2 cellular contexts compared by ENCODE assay signal in the genomic region with DNA sequence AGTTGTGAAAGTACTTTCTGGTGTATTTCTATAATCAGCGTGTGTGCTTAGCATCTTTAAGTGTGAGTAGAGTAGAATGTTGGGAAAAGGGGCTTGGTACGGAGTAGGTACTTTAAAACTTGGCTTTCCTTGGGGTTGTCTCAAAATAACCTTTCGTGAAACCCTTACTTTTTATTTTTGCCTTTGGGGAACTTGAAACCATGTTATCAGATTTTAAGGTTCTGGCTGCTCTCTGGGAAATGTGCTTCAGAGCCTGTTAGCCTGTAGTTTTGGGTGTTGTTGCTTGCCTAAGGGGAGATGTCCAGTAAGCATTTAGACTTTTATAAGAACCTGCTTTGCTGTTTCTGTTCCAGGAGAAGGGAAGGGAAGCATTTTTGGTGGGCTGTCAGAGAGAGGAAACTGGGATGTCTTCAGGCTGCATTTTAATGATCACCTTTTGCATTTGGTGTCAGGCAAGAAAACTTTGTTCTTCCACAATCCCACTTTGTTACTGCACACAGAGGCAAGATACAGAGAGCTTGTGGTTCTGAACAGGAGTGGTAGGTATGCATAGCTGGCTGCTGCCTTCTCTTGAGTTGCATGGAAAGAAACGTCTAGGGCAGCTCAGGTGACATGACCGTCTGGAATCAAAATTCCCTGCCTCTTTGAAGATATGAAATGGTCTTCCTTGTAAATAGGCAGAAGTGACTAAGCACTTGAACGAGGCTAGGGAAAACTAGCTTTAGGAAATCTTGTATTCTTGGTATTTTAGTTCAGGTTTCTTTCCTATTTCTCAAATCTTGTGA.
TF ChIP-seq lines count a peak whose summit lies in the region.

No MANE protein-coding gene starts in this region.

TF ChIP-seq in GM12891, 5 proteins besides CTCF, POLR2A, EP300 and RAD21:
- TF ChIP-seq TAF1 (IDR thresholded peaks at IDR 0.05; ENCODE audit: low read depth, low read length) = no peak
- no peak for TF ChIP-seq POLR2AphosphoS5 (IDR thresholded peaks at IDR 0.05; ENCODE audit: low read depth, low read length)
- TF ChIP-seq PAX5 (IDR thresholded peaks at IDR 0.05; ENCODE audit: insufficient read depth, low read length, severe bottlenecking) = no peak
- TF ChIP-seq SPI1 (IDR thresholded peaks at IDR 0.05; ENCODE audit: low read depth, low read length) = no peak
- no peak for TF ChIP-seq POU2F2 (IDR thresholded peaks at IDR 0.05; ENCODE audit: low read depth, low read length)
TF ChIP-seq in GM12891: peak in this region for 0.

TF ChIP-seq in H1, 55 proteins besides CTCF, POLR2A, EP300 and RAD21:
- TF ChIP-seq TAF1 (IDR thresholded peaks at IDR 0.05; ENCODE audit: low read depth, low read length) (no peak), CREB1 (IDR thresholded peaks at IDR 0.05) (no peak), KDM1A (IDR thresholded peaks at IDR 0.05; ENCODE audit: borderline replicate concordance, low read length) (no peak), SP2 (IDR thresholded peaks at IDR 0.05; ENCODE audit: low read length) (no peak), SAP30 (IDR thresholded peaks at IDR 0.05; ENCODE audit: insufficient read depth, insufficient replicate concordance, low read length) (no peak), ATF3 (IDR thresholded peaks at IDR 0.05; ENCODE audit: insufficient read depth, low read depth, low read length) (no peak), CEBPB (IDR thresholded peaks at IDR 0.05; ENCODE audit: low read depth, low read length) (no peak), JUND (IDR thresholded peaks at IDR 0.05; ENCODE audit: low read length) (no peak)
TF ChIP-seq in H1: peak in this region for 0.
